27 cellular contexts compared by ENCODE assay signal in the genomic region with DNA sequence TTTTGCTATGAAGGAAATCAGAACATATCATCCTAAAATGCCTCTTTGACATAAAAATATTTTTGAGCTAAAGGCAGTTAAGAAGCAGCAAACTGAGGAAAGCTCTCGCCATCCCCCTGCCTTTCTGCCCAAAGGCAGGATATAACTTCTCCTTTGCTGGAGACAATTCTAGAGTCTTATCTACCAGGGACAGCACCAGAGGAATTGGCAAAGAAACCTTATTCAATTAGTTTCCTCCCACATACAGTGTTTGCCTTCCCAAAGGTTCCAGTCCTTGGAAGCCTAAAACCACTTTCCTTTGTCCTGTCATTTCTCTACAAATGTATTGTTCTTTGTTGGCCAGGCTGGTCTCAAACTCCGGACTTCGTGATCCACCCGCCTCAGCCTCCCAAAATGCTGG.
"Had no signal": no experiment of that assay in that cellular context is flagged by ENCODE, and none has a peak within 500 bp of the region (broad histone marks: within the 10 kb centered on the region; RNA-seq: fewer than 3 reads in every experiment).

No MANE protein-coding gene starts in this region.

- H3K4me3 ChIP-seq: adrenal gland had no signal

- DNase-seq: activated CD4-positive, alpha-beta T cell treated with anti-CD3 and anti-CD28 coated beads for 1 hour; activated CD4-positive, alpha-beta T cell treated with anti-CD3 and anti-CD28 coated beads, Interleukin-2, amount 10 ng/mL, durations not matched to agents 24 days and 14 days; activated CD4-positive, alpha-beta T cell treated with anti-CD3 and anti-CD28 coated beads, Interleukin-2, amount 50 U/mL, for 48 hours; activated CD8-positive, alpha-beta memory T cell treated with anti-CD3 and anti-CD28 coated beads, Interleukin-2, amount 10 ng/mL, durations not matched to agents 7 days and 5 days; activated gamma-delta T cell treated with Interleukin-2 at 50 U/mL for 16 hours; activated naive CD4-positive, alpha-beta T cell treated with anti-CD3 and anti-CD28 coated beads, Interleukin-2, amount 50 U/mL, for 16 hours; activated naive CD8-positive, alpha-beta T cell treated with anti-CD3 and anti-CD28 coated beads, Interleukin-2, amount 10 ng/mL, durations not matched to agents 7 days and 5 days; activated T-cell treated with anti-CD3 and anti-CD28 coated beads, Interleukin-2, amount 50 U/mL, for 4 hours; adrenal gland; anterior cingulate cortex; caudate nucleus; Karpas-422; MM.1S; NCI-H1105 treated with DMSO at 0.1 percent for 48 hours; NCI-H1436 treated with DMSO at 0.1 percent for 48 hours; NCI-H187; NCI-H2081; NCI-H510A treated with DMSO at 0.1 percent for 48 hours; NCI-H69; PC-3; SHP77 treated with DMSO at 0.1 percent for 48 hours; T-cell; T-helper 2 cell; T1000 had no signal

- H3K9me3 ChIP-seq: adrenal gland had no signal

- H3K4me1 Mint-ChIP-seq: activated CD4-positive, alpha-beta T cell treated with anti-CD3 and anti-CD28 coated beads, Interleukin-2, amount 10 ng/mL, durations not matched to agents 24 days and 14 days; activated CD8-positive, alpha-beta memory T cell treated with anti-CD3 and anti-CD28 coated beads, Interleukin-2, amount 10 ng/mL, durations not matched to agents 7 days and 5 days; activated T-helper 17 cell treated with anti-CD3 and anti-CD28 coated beads, Interleukin-2, amount 50 U/mL, for 72 hours; T-cell; WTC11 had no signal

- H3K36me3 ChIP-seq: adrenal gland had no signal

- H3K9me3 Mint-ChIP-seq: activated CD4-positive, alpha-beta T cell treated with anti-CD3 and anti-CD28 coated beads, Interleukin-2, amount 10 ng/mL, durations not matched to agents 24 days and 14 days; activated naive CD8-positive, alpha-beta T cell treated with anti-CD3 and anti-CD28 coated beads, Interleukin-2, amount 10 ng/mL, durations not matched to agents 7 days and 5 days; activated T-cell treated with anti-CD3 and anti-CD28 coated beads, Interleukin-2, amount 50 U/mL, for 4 hours; activated T-helper 17 cell treated with anti-CD3 and anti-CD28 coated beads, Interleukin-2, amount 50 U/mL, for 72 hours; IgD-negative memory B cell; T-cell; WTC11 had no signal

- H3K27me3 Mint-ChIP-seq: activated CD4-positive, alpha-beta T cell treated with anti-CD3 and anti-CD28 coated beads, Interleukin-2, amount 10 ng/mL, durations not matched to agents 24 days and 14 days; activated CD8-positive, alpha-beta memory T cell treated with anti-CD3 and anti-CD28 coated beads, Interleukin-2, amount 10 ng/mL, durations not matched to agents 7 days and 5 days; activated naive CD8-positive, alpha-beta T cell treated with anti-CD3 and anti-CD28 coated beads, Interleukin-2, amount 10 ng/mL, durations not matched to agents 7 days and 5 days; activated T-helper 17 cell treated with anti-CD3 and anti-CD28 coated beads, Interleukin-2, amount 50 U/mL, for 72 hours; IgD-negative memory B cell; T-cell had no signal

- H3K27ac Mint-ChIP-seq: activated CD4-positive, alpha-beta T cell treated with anti-CD3 and anti-CD28 coated beads, Interleukin-2, amount 10 ng/mL, durations not matched to agents 24 days and 14 days; activated CD8-positive, alpha-beta memory T cell treated with anti-CD3 and anti-CD28 coated beads, Interleukin-2, amount 10 ng/mL, durations not matched to agents 7 days and 5 days; activated naive CD8-positive, alpha-beta T cell treated with anti-CD3 and anti-CD28 coated beads, Interleukin-2, amount 10 ng/mL, durations not matched to agents 7 days and 5 days; activated T-helper 17 cell treated with anti-CD3 and anti-CD28 coated beads, Interleukin-2, amount 50 U/mL, for 72 hours; IgD-negative memory B cell; T-cell; WTC11 had no signal

- ATAC-seq: activated CD8-positive, alpha-beta memory T cell treated with anti-CD3 and anti-CD28 coated beads, Interleukin-2, amount 10 ng/mL, durations not matched to agents 7 days and 5 days; activated T-cell treated with anti-CD3 and anti-CD28 coated beads, Interleukin-2, amount 50 U/mL, for 4 hours; activated T-helper 17 cell treated with anti-CD3 and anti-CD28 coated beads, Interleukin-2, amount 50 U/mL, for 72 hours; PC-3; T-cell; WTC11 had no signal

- H3K27ac ChIP-seq: adrenal gland had no signal

- H3K4me1 ChIP-seq: adrenal gland had no signal

- H3K27me3 ChIP-seq: adrenal gland had no signal

- H3K4me3 Mint-ChIP-seq: activated CD4-positive, alpha-beta T cell treated with anti-CD3 and anti-CD28 coated beads, Interleukin-2, amount 10 ng/mL, durations not matched to agents 24 days and 14 days; activated CD8-positive, alpha-beta memory T cell treated with anti-CD3 and anti-CD28 coated beads, Interleukin-2, amount 10 ng/mL, durations not matched to agents 7 days and 5 days; activated naive CD8-positive, alpha-beta T cell treated with anti-CD3 and anti-CD28 coated beads, Interleukin-2, amount 10 ng/mL, durations not matched to agents 7 days and 5 days; activated T-cell treated with anti-CD3 and anti-CD28 coated beads, Interleukin-2, amount 50 U/mL, for 4 hours; activated T-helper 17 cell treated with anti-CD3 and anti-CD28 coated beads, Interleukin-2, amount 50 U/mL, for 72 hours; IgD-negative memory B cell; T-cell; WTC11 had no signal
